28 cellular contexts compared by ENCODE assay signal in genomic region chr10:88262591-88263234, GRCh38.
"Had no signal": no experiment of that assay in that cellular context is flagged by ENCODE, and none has a peak within 500 bp of the region (broad histone marks: within the 10 kb centered on the region; RNA-seq: fewer than 3 reads in every experiment).

No MANE protein-coding gene starts in this region.

- H3K36me3 ChIP-seq: left lung, lower lobe of right lung, transverse colon, WERI-Rb-1 had no signal

- H3K27me3 Mint-ChIP-seq: effector memory CD8-positive, alpha-beta T cell had no signal

- H3K4me3 Mint-ChIP-seq: activated naive CD4-positive, alpha-beta T cell treated with anti-CD3 and anti-CD28 coated beads, Interleukin-2, amount 10 ng/mL, durations not matched to agents 7 days and 5 days; activated naive CD8-positive, alpha-beta T cell treated with anti-CD3 and anti-CD28 coated beads, Interleukin-2, amount 50 U/mL, for 24 hours; effector memory CD8-positive, alpha-beta T cell; natural killer cell treated with Interleukin-12 subunit alpha and Interleukin-12 subunit beta and Interleukin-15 and Interleukin-18, amount 100 ng/mL, for 72 hours had no signal

- ATAC-seq: activated CD4-positive, CD25-positive, alpha-beta regulatory T cell treated with anti-CD3 and anti-CD28 coated beads, Interleukin-2, amount 50 U/mL, for 24 hours; activated naive CD8-positive, alpha-beta T cell treated with anti-CD3 and anti-CD28 coated beads, Interleukin-2, amount 50 U/mL, for 24 hours; effector memory CD8-positive, alpha-beta T cell; gastrocnemius medialis; left lung; lower lobe of right lung; mucosa of descending colon; natural killer cell treated with Interleukin-12 subunit alpha and Interleukin-12 subunit beta and Interleukin-15 and Interleukin-18, amount 100 ng/mL, for 72 hours; right cardiac atrium had no signal

- H3K27ac ChIP-seq: gastrocnemius medialis, left lung, lower lobe of right lung, testis, transverse colon, WERI-Rb-1 had no signal

- H3K9me3 Mint-ChIP-seq: effector memory CD8-positive, alpha-beta T cell; natural killer cell treated with Interleukin-12 subunit alpha and Interleukin-12 subunit beta and Interleukin-15 and Interleukin-18, amount 100 ng/mL, for 72 hours had no signal

- FAIRE-seq: islet of Langerhans, TTC549 had no signal

- H3K27me3 ChIP-seq: gastrocnemius medialis, left lung, testis, transverse colon had no signal

- H3K9me3 ChIP-seq: gastrocnemius medialis, left lung, lower lobe of right lung, mucosa of descending colon, testis, transverse colon had no signal

- DNase-seq: activated CD4-positive, alpha-beta T cell treated with anti-CD3 and anti-CD28 coated beads for 48 hours; activated CD4-positive, alpha-beta T cell treated with anti-CD3 and anti-CD28 coated beads, Interleukin-2, amount 50 U/mL, for 48 hours; activated CD8-positive, alpha-beta memory T cell treated with anti-CD3 and anti-CD28 coated beads for 24 hours; activated effector memory CD4-positive, alpha-beta T cell treated with anti-CD3 and anti-CD28 coated beads, Interleukin-2, amount 50 U/mL, for 16 hours; activated naive CD4-positive, alpha-beta T cell treated with anti-CD3 and anti-CD28 coated beads, Interleukin-2, amount 10 ng/mL, durations not matched to agents 7 days and 5 days; activated naive CD8-positive, alpha-beta T cell treated with anti-CD3 and anti-CD28 coated beads, Interleukin-2, amount 50 U/mL, for 24 hours; amygdala; caudate nucleus; cortex of kidney; effector memory CD8-positive, alpha-beta T cell; erythroblast; gastrocnemius medialis; glutamatergic neuron; left lung; lower lobe of right lung; mesendoderm; mucosa of descending colon; posterior cingulate gyrus; right cardiac atrium; stimulated activated CD4-positive, alpha-beta T cell treated with anti-CD3 and anti-CD28 coated beads, Interleukin-2, amount 100 ng/mL, for 48 hours; stimulated activated naive CD4-positive, alpha-beta T cell treated with Interleukin-2 at 50 U/mL for 16 hours; testis; transverse colon; WERI-Rb-1 had no signal

- H3K27ac Mint-ChIP-seq: activated naive CD4-positive, alpha-beta T cell treated with anti-CD3 and anti-CD28 coated beads, Interleukin-2, amount 10 ng/mL, durations not matched to agents 7 days and 5 days; activated naive CD8-positive, alpha-beta T cell treated with anti-CD3 and anti-CD28 coated beads, Interleukin-2, amount 50 U/mL, for 24 hours; effector memory CD8-positive, alpha-beta T cell; natural killer cell treated with Interleukin-12 subunit alpha and Interleukin-12 subunit beta and Interleukin-15 and Interleukin-18, amount 100 ng/mL, for 72 hours had no signal

- H3K4me1 ChIP-seq: gastrocnemius medialis, left lung, lower lobe of right lung, testis had no signal

- H3K4me3 ChIP-seq: gastrocnemius medialis, left lung, lower lobe of right lung, mucosa of descending colon, testis, transverse colon had no signal
